18 cellular contexts compared by ENCODE assay signal in the genomic region with DNA sequence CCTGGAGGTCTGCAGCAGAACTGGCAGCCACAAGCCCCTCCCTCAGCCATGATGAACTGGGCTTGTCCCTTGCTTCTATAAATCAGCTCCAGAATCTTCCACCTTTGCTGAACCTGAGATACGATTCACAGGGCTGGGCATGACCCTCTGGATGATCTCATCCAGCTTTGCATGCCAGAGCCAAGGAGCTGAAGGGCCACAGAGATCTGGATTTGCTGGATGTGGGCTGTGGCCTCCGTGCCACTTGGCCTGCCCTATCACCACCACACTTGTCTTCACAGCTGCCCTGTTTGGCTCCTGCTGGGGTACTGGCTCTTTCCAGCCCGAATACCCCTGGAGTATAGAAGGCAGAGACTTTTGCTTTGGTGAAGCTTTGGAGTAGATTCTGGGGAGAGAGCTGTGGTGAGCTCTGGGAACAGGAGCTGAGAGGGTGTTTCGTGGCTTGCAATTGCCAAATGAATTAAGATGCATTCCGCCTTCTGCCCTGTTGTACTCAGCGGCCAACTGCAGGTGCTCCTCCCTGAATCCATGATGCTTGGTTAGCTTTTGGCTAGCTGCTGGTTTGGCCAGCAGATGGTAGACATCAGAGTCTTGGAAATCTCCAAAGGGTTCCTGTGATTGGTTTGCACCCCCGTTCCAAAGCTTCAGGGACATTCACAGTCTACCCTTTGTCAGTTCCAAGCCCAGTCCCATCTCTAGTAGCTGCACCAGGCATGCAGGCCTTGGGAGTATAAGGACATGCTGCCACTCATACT.
"Had no signal": no experiment of that assay in that cellular context is flagged by ENCODE, and none has a peak within 500 bp of the region (broad histone marks: within the 10 kb centered on the region; RNA-seq: fewer than 3 reads in every experiment).

No MANE protein-coding gene starts in this region.

- H3K4me1 Mint-ChIP-seq: activated T-helper 17 cell treated with anti-CD3 and anti-CD28 coated beads, Interleukin-2, amount 50 U/mL, for 72 hours; natural killer cell; stimulated activated memory B cell treated with anti-CD40 and anti-IgM and Interleukin-4, amounts not matched to agents 10 μg/mL and 1 μg/mL and 100 μg/mL, for 72 hours had no signal

- H3K4me3 Mint-ChIP-seq: activated T-helper 17 cell treated with anti-CD3 and anti-CD28 coated beads, Interleukin-2, amount 50 U/mL, for 72 hours; natural killer cell; stimulated activated memory B cell treated with anti-CD40 and anti-IgM and Interleukin-4, amounts not matched to agents 10 μg/mL and 1 μg/mL and 100 μg/mL, for 72 hours had no signal

- DNase-seq: activated CD4-positive, alpha-beta T cell treated with anti-CD3 and anti-CD28 coated beads for 1 hour; activated CD4-positive, alpha-beta T cell treated with anti-CD3 and anti-CD28 coated beads, Interleukin-2, amount 50 U/mL, for 48 hours; activated naive CD4-positive, alpha-beta T cell treated with Interleukin-2 at 50 U/mL for 16 hours; aorta; colonic mucosa; foreskin fibroblast; glutamatergic neuron; hypothalamus; kidney; mucosa of descending colon; natural killer cell; retina; stimulated activated CD4-positive, alpha-beta T cell treated with anti-CD3 and anti-CD28 coated beads, Interleukin-2, amount 100 ng/mL, for 48 hours; trophoblast cell had no signal

- H3K4me1 ChIP-seq: breast epithelium, colonic mucosa had no signal

- H3K27ac Mint-ChIP-seq: activated T-helper 17 cell treated with anti-CD3 and anti-CD28 coated beads, Interleukin-2, amount 50 U/mL, for 72 hours; natural killer cell; stimulated activated memory B cell treated with anti-CD40 and anti-IgM and Interleukin-4, amounts not matched to agents 10 μg/mL and 1 μg/mL and 100 μg/mL, for 72 hours had no signal

- H3K36me3 Mint-ChIP-seq: natural killer cell; stimulated activated memory B cell treated with anti-CD40 and anti-IgM and Interleukin-4, amounts not matched to agents 10 μg/mL and 1 μg/mL and 100 μg/mL, for 72 hours had no signal

- H3K36me3 ChIP-seq: breast epithelium, colonic mucosa had no signal

- H3K27ac ChIP-seq: colonic mucosa had no signal

- H3K27me3 ChIP-seq: breast epithelium, colonic mucosa had no signal

- H3K9me3 Mint-ChIP-seq: activated T-helper 17 cell treated with anti-CD3 and anti-CD28 coated beads, Interleukin-2, amount 50 U/mL, for 72 hours; natural killer cell; stimulated activated memory B cell treated with anti-CD40 and anti-IgM and Interleukin-4, amounts not matched to agents 10 μg/mL and 1 μg/mL and 100 μg/mL, for 72 hours had no signal

- H3K4me3 ChIP-seq: breast epithelium, colonic mucosa, lung, mucosa of descending colon had no signal

- H3K9me3 ChIP-seq: breast epithelium, colonic mucosa, mucosa of descending colon had no signal

- ATAC-seq: activated T-helper 17 cell treated with anti-CD3 and anti-CD28 coated beads, Interleukin-2, amount 50 U/mL, for 72 hours; mucosa of descending colon; natural killer cell; stimulated activated memory B cell treated with anti-CD40 and anti-IgM and Interleukin-4, amounts not matched to agents 10 μg/mL and 1 μg/mL and 100 μg/mL, for 72 hours had no signal
